14 cellular contexts compared by ENCODE assay signal in the genomic region with DNA sequence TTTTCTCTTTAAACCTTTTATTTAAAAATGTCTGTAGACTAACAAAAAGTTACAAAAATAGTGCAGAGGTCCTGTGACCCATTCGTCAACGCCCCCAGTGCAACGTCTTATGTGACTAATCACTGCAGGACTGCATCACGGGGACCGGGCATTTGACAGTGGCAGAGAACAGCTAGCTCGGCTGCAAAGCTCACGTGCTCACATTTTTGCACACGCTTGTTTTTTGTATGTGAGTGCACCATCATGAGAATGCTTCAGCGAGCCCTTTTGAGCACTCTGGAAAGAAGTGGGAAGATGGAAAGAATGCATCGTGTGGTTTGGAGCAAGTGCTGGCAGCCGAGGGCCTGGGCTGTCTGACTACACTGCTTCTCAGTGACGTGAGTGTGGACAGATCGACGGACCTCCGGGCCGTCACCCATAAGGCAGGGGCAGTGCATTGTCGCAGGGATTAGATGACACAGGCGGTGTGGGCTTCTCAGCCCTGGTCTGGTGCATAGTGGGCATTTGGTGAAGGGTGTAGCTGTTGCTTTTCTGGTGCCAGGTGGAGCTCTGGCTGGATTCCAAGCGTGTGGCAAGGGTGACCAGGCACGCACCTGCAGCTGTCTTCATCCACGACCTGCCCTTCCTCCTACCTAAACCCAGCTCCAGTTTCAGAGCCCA. TPM values are rescaled to one million over a fixed set of nuclear protein-coding genes. Genes with fewer than 3 reads are reported as not detected.
DNase-seq lines count a peak whose midpoint lies in the region; TF ChIP-seq lines count a peak whose summit lies in the region.
"Had no signal": no experiment of that assay in that cellular context is flagged by ENCODE, and none has a peak within 500 bp of the region (broad histone marks: within the 10 kb centered on the region; RNA-seq: fewer than 3 reads in every experiment).

No MANE protein-coding gene starts in this region.

- DNase-seq in A172 (ENCODE audit: low spot score) = peak; percentile 60
- DNase-seq in HT-29 (ENCODE audit: low spot score) = peak; percentile 70
- DNase-seq in brain microvascular endothelial cell = peak; percentile 25
- peak; percentile 20 for DNase-seq in mesenchymal stem cell
- no peak for DNase-seq in HAP-1 (ENCODE audit: low spot score in 2 of 2)
- DNase-seq in inferior parietal cortex (ENCODE audit: extremely low spot score) = no peak
- DNase-seq in endothelial cell (ENCODE audit: low spot score) = no peak
- DNase-seq in SK-N-DZ (ENCODE audit: low spot score) = no peak
- DNase-seq: activated CD4-positive, CD25-positive, alpha-beta regulatory T cell; H7; NCI-H1048 had no signal

- no peak overlapping the region for H2AFZ ChIP-seq in mesenchymal stem cell (ENCODE audit: low read depth, low read length)

- H4K91ac ChIP-seq in mesenchymal stem cell (ENCODE audit: low read length) = no peak overlapping the region

- H3K27me3 Mint-ChIP-seq in endothelial cell (ENCODE audit: unreplicated experiment) = peaks cover 2% of the 10 kb centered on the region

- peaks cover 32% of the 10 kb centered on the region for H3K9me3 ChIP-seq in mesenchymal stem cell (ENCODE audit: control insufficient read depth, low read length)
- H3K9me3 ChIP-seq in HAP-1 = peaks cover 4% of the 10 kb centered on the region; the same call in 1 of the 2 replicates

- no peak overlapping the region for H3K14ac ChIP-seq in mesenchymal stem cell (ENCODE audit: low read length in 2 of 2)

- no peak overlapping the region for H4K8ac ChIP-seq in mesenchymal stem cell (ENCODE audit: low read length)

- H3K4me1 Mint-ChIP-seq in endothelial cell (ENCODE audit: unreplicated experiment) = no peaks in the 10 kb centered on the region
- H3K4me1 Mint-ChIP-seq: B cell had no signal

- H2BK120ac ChIP-seq in mesenchymal stem cell (ENCODE audit: low read depth, low read length) = no peak overlapping the region

- no peak overlapping the region for H3K27ac Mint-ChIP-seq in endothelial cell (ENCODE audit: unreplicated experiment)
- H3K27ac Mint-ChIP-seq: activated T-helper 1 cell treated with anti-CD3 and anti-CD28 coated beads, Interleukin-12 subunit alpha, Interleukin-12 subunit beta, Interleukin-2, Interleukin-4 antibody, amounts not matched to agents 30 ng/mL and 10 ng/mL and 1 ng/mL, durations not matched to agents 14 hours and 24 hours and 36 hours; B cell; progenitor cell of endocrine pancreas had no signal

- WGBS in mesenchymal stem cell = 82% methylated on average over 20 of the region's 21 CpGs

- H3K4ac ChIP-seq in mesenchymal stem cell (ENCODE audit: low read depth in 1 of 2, low read length in 2 of 2) = no peak overlapping the region

- peaks cover 14% of the 10 kb centered on the region for H3K36me3 Mint-ChIP-seq in endothelial cell (ENCODE audit: low read depth, unreplicated experiment)

- peak overlapping the region; percentile 70 for H3K9ac ChIP-seq in mesenchymal stem cell (ENCODE audit: low read length)

- no peak overlapping the region for H2AK5ac ChIP-seq in mesenchymal stem cell (ENCODE audit: low read length, severe bottlenecking)

- H3K4me1 ChIP-seq in mesenchymal stem cell (ENCODE audit: control insufficient read depth, insufficient read depth, low read depth, low read length) (no peaks in the 10 kb centered on the region), HAP-1 (no peaks in the 10 kb centered on the region)

- in situ Hi-C loops in brain microvascular endothelial cell (cut with HindIII; ENCODE audit: low pct_ligation_motif_present, low sequenced_read_pairs) = no loop called here
- in situ Hi-C loops in HAP-1 (cut with MboI; ENCODE audit: low sequenced_read_pairs) = no loop called here

- H2BK12ac ChIP-seq in mesenchymal stem cell (ENCODE audit: low read length in 2 of 2) = no peak overlapping the region

- H2BK5ac ChIP-seq in mesenchymal stem cell (ENCODE audit: low read depth, low read length, poor library complexity, severe bottlenecking) = no peak overlapping the region

- H3K27ac ChIP-seq in brain microvascular endothelial cell = no peak overlapping the region
- no peak overlapping the region for H3K27ac ChIP-seq in mesenchymal stem cell (ENCODE audit: low read length, poor library complexity, severe bottlenecking)

- no peak overlapping the region for H3K18ac ChIP-seq in mesenchymal stem cell (ENCODE audit: low read depth in 1 of 2, low read length in 2 of 2)

- H3K27me3 ChIP-seq in brain microvascular endothelial cell (replicated peaks) (peaks cover 5% of the 10 kb centered on the region), mesenchymal stem cell (ENCODE audit: control insufficient read depth in 1 of 2, insufficient read depth in 1 of 2, low read length in 2 of 2) (peaks cover 6 to 34% of the 10 kb centered on the region in 2 experiments), HAP-1 (ENCODE audit: low read depth) (peaks cover 13% of the 10 kb centered on the region)

- H3K36me3 ChIP-seq in brain microvascular endothelial cell (replicated peaks) (no peaks in the 10 kb centered on the region), mesenchymal stem cell (ENCODE audit: control insufficient read depth in 1 of 2, insufficient read depth in 2 of 2, low read depth in 1 of 2, low read length in 2 of 2) (peaks cover 0 to 13% of the 10 kb centered on the region in 2 experiments), HAP-1 (replicated peaks) (no peaks in the 10 kb centered on the region)

- no peak overlapping the region for H2BK15ac ChIP-seq in mesenchymal stem cell (ENCODE audit: low read depth, poor library complexity, severe bottlenecking)

- H3K79me1 ChIP-seq in mesenchymal stem cell (replicated peaks; ENCODE audit: low read length, poor library complexity, severe bottlenecking) = no peaks in the 10 kb centered on the region

- no peak overlapping the region for H3K23ac ChIP-seq in mesenchymal stem cell (ENCODE audit: low read length in 2 of 2)

- H3K4me2 ChIP-seq in mesenchymal stem cell (ENCODE audit: low read length, poor library complexity, severe bottlenecking) = no peak overlapping the region

- H3K4me3 ChIP-seq in brain microvascular endothelial cell (ENCODE audit: low read depth, low read length) (no peak overlapping the region), mesenchymal stem cell (ENCODE audit: insufficient read depth in 1 of 2, low read depth in 1 of 2, low read length in 2 of 2) (peak overlapping the region in 1 of 2 experiments; percentile 14), HAP-1 (no peak overlapping the region)

- TF ChIP-seq CTCF in brain microvascular endothelial cell (IDR thresholded peaks at IDR 0.05; ENCODE audit: low read depth, low read length, missing control alignments) (no peak), endothelial cell (IDR thresholded peaks at IDR 0.05; ENCODE audit: unreplicated experiment) (no peak)

- H3K9me3 Mint-ChIP-seq in endothelial cell (ENCODE audit: unreplicated experiment) = no peaks in the 10 kb centered on the region

- no peak overlapping the region for H3K4me3 Mint-ChIP-seq in endothelial cell (ENCODE audit: unreplicated experiment)
- H3K4me3 Mint-ChIP-seq: activated T-helper 1 cell treated with anti-CD3 and anti-CD28 coated beads, Interleukin-12 subunit alpha, Interleukin-12 subunit beta, Interleukin-2, Interleukin-4 antibody, amounts not matched to agents 30 ng/mL and 10 ng/mL and 1 ng/mL, durations not matched to agents 14 hours and 24 hours and 36 hours; B cell had no signal

RNA-seq across cellular contexts. Expression of a gene that starts 17.7 kb away (rescaled TPM):
- total RNA-seq in A172 (2014; rRNA removed; shearing (Covaris generic)) = 7.6 and 16.2 TPM in 2 replicates
- 1.2 and 2.9 TPM in 2 replicates for total RNA-seq in HT-29 (2014; rRNA removed; shearing (Covaris generic))
- polyA plus RNA-seq in mesenchymal stem cell (2013, experiment 1 of 2) = 3,023 TPM
- polyA plus RNA-seq in mesenchymal stem cell (2013, experiment 2 of 2) = 3,062 TPM
- total RNA-seq in endothelial cell (ENCODE audit: unreplicated experiment) = 0.97 TPM
- 0.14 TPM in 1 of 2 replicates, not detected in the other for polyA plus RNA-seq in SK-N-DZ (2014; cell fraction: cytosol; rRNA removed)
- 0.19 and 1.2 TPM in 2 replicates for polyA plus RNA-seq in SK-N-DZ (2014; cell fraction: nucleus; rRNA removed)

RNA-seq across cellular contexts. Expression of a gene that starts 41.3 kb away (rescaled TPM):
- not detected in 2 replicates for total RNA-seq in A172 (2014; rRNA removed; shearing (Covaris generic))
- total RNA-seq in HT-29 (2014; rRNA removed; shearing (Covaris generic)) = not detected in 2 replicates
- polyA plus RNA-seq in mesenchymal stem cell (2013, experiment 1 of 2) = 2.9 TPM
- polyA plus RNA-seq in mesenchymal stem cell (2013, experiment 2 of 2) = 3.2 TPM
- 3.3 TPM for total RNA-seq in endothelial cell (ENCODE audit: unreplicated experiment)
- polyA plus RNA-seq in SK-N-DZ (2014; cell fraction: cytosol; rRNA removed) = not detected in 2 replicates
- polyA plus RNA-seq in SK-N-DZ (2014; cell fraction: nucleus; rRNA removed) = not detected in 2 replicates

Comparison
In these comparisons a context has a peak if more than half of its experiments do, and no peak if none do; other contexts are left out.
1. DNase-seq: peak in A172 (single experiment), HT-29 (single experiment), brain microvascular endothelial cell (single experiment) and mesenchymal stem cell (single experiment); none in HAP-1 (0 of 2), inferior parietal cortex (single experiment), endothelial cell (single experiment) and SK-N-DZ (single experiment).